Comparison of ENCODE assay signal across 8 cellular contexts in the genomic region with DNA sequence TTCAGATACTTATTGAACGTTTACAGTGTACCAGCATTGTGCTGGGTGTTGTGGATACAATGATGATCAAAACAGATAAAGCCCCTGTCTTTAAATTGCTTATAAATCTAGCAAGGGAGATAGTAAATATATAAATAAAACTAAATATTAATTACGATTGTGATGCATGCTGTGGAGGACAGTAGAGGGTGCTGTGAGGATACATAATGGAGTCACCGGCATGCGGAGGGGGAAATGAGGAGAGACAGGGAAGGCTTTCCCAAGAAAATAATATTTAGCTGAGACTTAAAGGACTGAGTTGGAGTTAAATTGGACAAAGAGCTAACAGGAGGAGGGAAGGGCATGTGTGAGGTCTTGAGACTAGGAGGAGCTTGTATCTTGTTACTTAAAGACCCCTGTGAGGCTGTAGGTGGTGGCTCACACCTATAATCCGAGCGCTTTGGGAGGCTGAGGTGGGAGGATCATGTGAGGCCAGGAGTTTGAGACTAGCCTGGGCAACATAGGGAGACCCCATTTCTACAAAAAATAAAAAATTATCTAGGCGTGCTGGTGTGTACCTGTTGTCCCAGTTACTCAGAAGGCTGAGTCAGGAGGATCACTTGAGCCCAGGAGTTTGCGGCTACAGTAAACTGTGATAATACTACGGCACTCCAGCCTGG. TPM values are rescaled to one million over a fixed set of nuclear protein-coding genes. Genes with fewer than 3 reads are reported as not detected.
A peak's percentile ranks its signal among the peaks of the same experiment; 100 is the strongest.
DNase-seq lines count a peak whose midpoint lies in the region; ATAC-seq and TF ChIP-seq lines count a peak whose summit lies in the region.

No MANE protein-coding gene starts in this region.

- H3K4me3 ChIP-seq in GM12875 (ENCODE audit: low read depth, low read length): no peak overlapping the region
- no peak overlapping the region for H3K4me3 ChIP-seq in colonic mucosa

- H3K36me3 Mint-ChIP-seq in activated T-helper 2 cell treated with anti-CD3 and anti-CD28 coated beads, Interferon-gamma antibody, Interleukin-2, Interleukin-4, amounts not matched to agents 10 μg/mL and 5 μg/mL and 100 μg/mL, durations not matched to agents 14 hours and 24 hours and 36 hours (ENCODE audit: low read depth): peaks cover 12% of the 10 kb centered on the region
- peaks cover 0 to 6% (median 0%) of the 10 kb centered on the region in 3 donors for H3K36me3 Mint-ChIP-seq in immature natural killer cell

- peaks cover 23% of the 10 kb centered on the region for H3K9me3 Mint-ChIP-seq in activated T-helper 2 cell treated with anti-CD3 and anti-CD28 coated beads, Interferon-gamma antibody, Interleukin-2, Interleukin-4, amounts not matched to agents 10 μg/mL and 5 μg/mL and 100 μg/mL, durations not matched to agents 14 hours and 24 hours and 36 hours
- no peaks in the 10 kb centered on the region for H3K9me3 Mint-ChIP-seq in immature natural killer cell

- peaks cover 4% of the 10 kb centered on the region for H3K4me1 ChIP-seq in colonic mucosa

- intact Hi-C loops in activated T-helper 2 cell treated with anti-CD3 and anti-CD28 coated beads, Interferon-gamma antibody, Interleukin-2, Interleukin-4, amounts not matched to agents 10 μg/mL and 5 μg/mL and 100 μg/mL, durations not matched to agents 14 hours and 24 hours and 36 hours (cut with micrococcal nuclease): loop anchor here (10.0 kb wide), 1 partner anchor 196 kb away; no protein-coding TSS in a partner anchor
- intact Hi-C loops in colonic mucosa (cut with DNase I): no loop called here

- DNase-seq in Ammon's horn (ENCODE audit: low spot score): peak; percentile 69
- DNase-seq in activated T-helper 2 cell treated with anti-CD3 and anti-CD28 coated beads, Interferon-gamma antibody, Interleukin-2, Interleukin-4, amounts not matched to agents 10 μg/mL and 5 μg/mL and 100 μg/mL, durations not matched to agents 14 hours and 24 hours and 36 hours (ENCODE audit: low spot score): no peak
- DNase-seq in immature natural killer cell: no peak
- DNase-seq in foreskin melanocyte: no peak
- no peak for DNase-seq in colonic mucosa

- no peaks in the 10 kb centered on the region for H3K36me3 ChIP-seq in colonic mucosa

- no peak overlapping the region for H3K27ac ChIP-seq in colonic mucosa

- ATAC-seq in GM18907 (IDR thresholded peaks at IDR 0.05; ENCODE audit: unreplicated experiment) (no peak), GM19324 (IDR thresholded peaks at IDR 0.05; ENCODE audit: low FRiP score, unreplicated experiment) (no peak)

- TF ChIP-seq CTCF in GM12875 (IDR thresholded peaks at IDR 0.05; ENCODE audit: borderline replicate concordance, insufficient read depth, low read depth, low read length): peak; percentile 13; the same call in 1 of the 2 replicates
- TF ChIP-seq CTCF in colonic mucosa (IDR thresholded peaks at IDR 0.05): no peak

- no peak overlapping the region for H3K9ac ChIP-seq in colonic mucosa (ENCODE audit: low read depth in 2 of 2, low read length in 2 of 2)

- H3K27me3 Mint-ChIP-seq in activated T-helper 2 cell treated with anti-CD3 and anti-CD28 coated beads, Interferon-gamma antibody, Interleukin-2, Interleukin-4, amounts not matched to agents 10 μg/mL and 5 μg/mL and 100 μg/mL, durations not matched to agents 14 hours and 24 hours and 36 hours (ENCODE audit: low read depth): no peaks in the 10 kb centered on the region
- peaks cover 5 to 12% (median 11%) of the 10 kb centered on the region in 3 donors for H3K27me3 Mint-ChIP-seq in immature natural killer cell (ENCODE audit: low read depth in 3 of 3)

- H3K4me1 Mint-ChIP-seq in activated T-helper 2 cell treated with anti-CD3 and anti-CD28 coated beads, Interferon-gamma antibody, Interleukin-2, Interleukin-4, amounts not matched to agents 10 μg/mL and 5 μg/mL and 100 μg/mL, durations not matched to agents 14 hours and 24 hours and 36 hours (ENCODE audit: low read depth): peaks cover 24% of the 10 kb centered on the region
- peaks cover 34 to 36% of the 10 kb centered on the region in 2 donors for H3K4me1 Mint-ChIP-seq in immature natural killer cell

- H3K9me3 ChIP-seq in colonic mucosa: no peaks in the 10 kb centered on the region

- peak overlapping the region; percentile 60 for H3K4me3 Mint-ChIP-seq in activated T-helper 2 cell treated with anti-CD3 and anti-CD28 coated beads, Interferon-gamma antibody, Interleukin-2, Interleukin-4, amounts not matched to agents 10 μg/mL and 5 μg/mL and 100 μg/mL, durations not matched to agents 14 hours and 24 hours and 36 hours (ENCODE audit: low read depth)
- H3K4me3 Mint-ChIP-seq in immature natural killer cell: peak overlapping the region in 4 of 5 donors; percentile 4 to 70 (median 60)

- no peaks in the 10 kb centered on the region for H3K27me3 ChIP-seq in colonic mucosa

- H3K27ac Mint-ChIP-seq in activated T-helper 2 cell treated with anti-CD3 and anti-CD28 coated beads, Interferon-gamma antibody, Interleukin-2, Interleukin-4, amounts not matched to agents 10 μg/mL and 5 μg/mL and 100 μg/mL, durations not matched to agents 14 hours and 24 hours and 36 hours: no peak overlapping the region
- peak overlapping the region in 5 of 6 donors; percentile 45 to 88 (median 65) for H3K27ac Mint-ChIP-seq in immature natural killer cell

RNA-seq across cellular contexts. Expression of gene DHRS7B, which starts 2.4 kb away (rescaled TPM):
- total RNA-seq in activated T-helper 2 cell treated with anti-CD3 and anti-CD28 coated beads, Interferon-gamma antibody, Interleukin-2, Interleukin-4, amounts not matched to agents 10 μg/mL and 5 μg/mL and 100 μg/mL, durations not matched to agents 14 hours and 24 hours and 36 hours: 17.7 and 19.4 TPM in 2 replicates
- polyA plus RNA-seq in immature natural killer cell: 10 to 100 TPM; 11.3 to 15.3 (median 12.9) TPM
- 10 to 100 TPM; 29.4 to 44.0 TPM for total RNA-seq in colonic mucosa
